In the genomic region with DNA sequence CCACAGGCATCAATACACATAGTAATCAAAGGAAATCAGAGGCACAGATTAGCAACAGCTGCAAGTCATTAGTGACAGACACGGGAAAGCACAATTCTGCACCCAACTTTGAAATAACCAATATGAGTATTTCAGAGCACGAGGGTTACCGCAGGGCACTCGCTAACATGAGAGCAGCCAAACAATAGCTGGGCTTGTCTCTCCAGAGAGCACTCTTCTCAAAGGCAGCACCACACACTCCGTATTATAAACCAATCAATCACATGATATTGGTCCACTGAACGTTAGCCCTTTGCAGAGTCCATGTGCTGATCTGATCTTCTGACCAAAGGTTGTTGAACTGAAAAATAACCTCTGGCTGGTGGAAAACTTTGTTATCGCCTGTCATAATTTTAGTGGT, we compare ENCODE assay signal across 25 cellular contexts.
DNase-seq lines count a peak whose midpoint lies in the region; TF ChIP-seq lines count a peak whose summit lies in the region.
"Had no signal": no experiment of that assay in that cellular context is flagged by ENCODE, and none has a peak within 500 bp of the region (broad histone marks: within the 10 kb centered on the region; RNA-seq: fewer than 3 reads in every experiment).

No MANE protein-coding gene starts in this region.

- H3K27ac ChIP-seq in effector memory CD4-positive, alpha-beta T cell (ENCODE audit: insufficient read depth, low read length, poor library complexity, severe bottlenecking) = no peak overlapping the region
- H3K27ac ChIP-seq in ascending aorta = no peak overlapping the region
- H3K27ac ChIP-seq: RWPE1, spleen, upper lobe of left lung had no signal

- H3K36me3 ChIP-seq in effector memory CD4-positive, alpha-beta T cell (ENCODE audit: control insufficient read depth, insufficient read depth, low read length) = no peaks in the 10 kb centered on the region
- no peaks in the 10 kb centered on the region for H3K36me3 ChIP-seq in ascending aorta
- H3K36me3 ChIP-seq: spleen, upper lobe of left lung had no signal

- H3K4me3 Mint-ChIP-seq in neural crest cell = peak overlapping the region; percentile 32
- H3K4me3 Mint-ChIP-seq: activated CD8-positive, alpha-beta T cell treated with anti-CD3 and anti-CD28 coated beads, Interleukin-2, amount 10 ng/mL, durations not matched to agents 7 days and 5 days; activated naive CD4-positive, alpha-beta T cell treated with anti-CD3 and anti-CD28 coated beads, Interleukin-2, amount 10 ng/mL, durations not matched to agents 7 days and 5 days; activated T-cell treated with anti-CD3 and anti-CD28 coated beads, Interleukin-2, amount 50 U/mL, for 24 hours; CD8-positive, alpha-beta memory T cell; central memory CD8-positive, alpha-beta T cell; naive thymus-derived CD8-positive, alpha-beta T cell; stimulated activated naive CD8-positive, alpha-beta T cell treated with anti-CD3 and anti-CD28 coated beads, Interleukin-15, amount 100 ng/mL, for 72 hours had no signal

- H3K36me3 Mint-ChIP-seq in neural crest cell (ENCODE audit: low read depth) = peaks cover 14% of the 10 kb centered on the region
- H3K36me3 Mint-ChIP-seq: activated naive CD4-positive, alpha-beta T cell treated with anti-CD3 and anti-CD28 coated beads, Interleukin-2, amount 10 ng/mL, durations not matched to agents 7 days and 5 days; naive thymus-derived CD8-positive, alpha-beta T cell had no signal

- TF ChIP-seq CTCF in neural crest cell (conservative IDR thresholded peaks at IDR 0.05) = no peak
- no peak for TF ChIP-seq CTCF in ascending aorta (IDR thresholded peaks at IDR 0.05)

- no peaks in the 10 kb centered on the region for H3K27me3 Mint-ChIP-seq in neural crest cell (ENCODE audit: low read depth)

- H3K9me3 Mint-ChIP-seq in neural crest cell = peaks cover 17% of the 10 kb centered on the region
- H3K9me3 Mint-ChIP-seq: activated naive CD4-positive, alpha-beta T cell treated with anti-CD3 and anti-CD28 coated beads, Interleukin-2, amount 10 ng/mL, durations not matched to agents 7 days and 5 days; activated T-cell treated with anti-CD3 and anti-CD28 coated beads, Interleukin-2, amount 50 U/mL, for 24 hours; CD8-positive, alpha-beta memory T cell; central memory CD8-positive, alpha-beta T cell; stimulated activated naive CD8-positive, alpha-beta T cell treated with anti-CD3 and anti-CD28 coated beads, Interleukin-15, amount 100 ng/mL, for 72 hours had no signal

- H3K27ac Mint-ChIP-seq in neural crest cell (ENCODE audit: unreplicated experiment) = peak overlapping the region; percentile 63
- H3K27ac Mint-ChIP-seq: activated CD8-positive, alpha-beta T cell treated with anti-CD3 and anti-CD28 coated beads, Interleukin-2, amount 10 ng/mL, durations not matched to agents 7 days and 5 days; activated naive CD4-positive, alpha-beta T cell treated with anti-CD3 and anti-CD28 coated beads, Interleukin-2, amount 10 ng/mL, durations not matched to agents 7 days and 5 days; activated T-cell treated with anti-CD3 and anti-CD28 coated beads, Interleukin-2, amount 50 U/mL, for 24 hours; CD8-positive, alpha-beta memory T cell; naive thymus-derived CD8-positive, alpha-beta T cell; stimulated activated naive CD8-positive, alpha-beta T cell treated with anti-CD3 and anti-CD28 coated beads, Interleukin-15, amount 100 ng/mL, for 72 hours had no signal

- peaks cover 70% of the 10 kb centered on the region for H3K4me1 Mint-ChIP-seq in neural crest cell
- H3K4me1 Mint-ChIP-seq: activated naive CD4-positive, alpha-beta T cell treated with anti-CD3 and anti-CD28 coated beads, Interleukin-2, amount 10 ng/mL, durations not matched to agents 7 days and 5 days; CD8-positive, alpha-beta memory T cell; central memory CD8-positive, alpha-beta T cell; naive thymus-derived CD8-positive, alpha-beta T cell; stimulated activated naive CD8-positive, alpha-beta T cell treated with anti-CD3 and anti-CD28 coated beads, Interleukin-15, amount 100 ng/mL, for 72 hours had no signal

- no peaks in the 10 kb centered on the region for H3K9me3 ChIP-seq in effector memory CD4-positive, alpha-beta T cell (ENCODE audit: control insufficient read depth, low read length)
- no peaks in the 10 kb centered on the region for H3K9me3 ChIP-seq in ascending aorta
- H3K9me3 ChIP-seq: upper lobe of left lung had no signal

- H3K4me3 ChIP-seq in effector memory CD4-positive, alpha-beta T cell (ENCODE audit: insufficient read depth, low read depth, low read length, poor library complexity, severe bottlenecking) = no peak overlapping the region
- no peak overlapping the region for H3K4me3 ChIP-seq in ascending aorta
- H3K4me3 ChIP-seq: spleen, upper lobe of left lung had no signal

- no peaks in the 10 kb centered on the region for H3K27me3 ChIP-seq in effector memory CD4-positive, alpha-beta T cell (replicated peaks; ENCODE audit: control insufficient read depth, insufficient read depth, low read length, poor library complexity, severe bottlenecking)
- no peaks in the 10 kb centered on the region for H3K27me3 ChIP-seq in ascending aorta
- H3K27me3 ChIP-seq: upper lobe of left lung had no signal

- no peaks in the 10 kb centered on the region for H3K4me1 ChIP-seq in effector memory CD4-positive, alpha-beta T cell (ENCODE audit: control insufficient read depth, insufficient read depth, low read length, poor library complexity, severe bottlenecking)
- no peaks in the 10 kb centered on the region for H3K4me1 ChIP-seq in ascending aorta
- H3K4me1 ChIP-seq: spleen, upper lobe of left lung had no signal

- in situ Hi-C loops in SK-MEL-5 (cut with HindIII; ENCODE audit: low pct_unique_long_range_greater_than_20kb, low sequenced_read_pairs) = no loop called here

- DNase-seq in Ammon's horn (ENCODE audit: low spot score) (peak; percentile 26), NCI-H1105 treated with DMSO at 0.1 percent for 48 hours (lab: John Stamatoyannopoulos, UW) (peak; percentile 64), SK-MEL-5 (ENCODE audit: low read depth, low spot score) (peak; percentile 97), neural crest cell (ENCODE audit: low read depth, low spot score) (peak; percentile 25), D341Med (ENCODE audit: low spot score) (no peak), ascending aorta (ENCODE audit: low spot score in 2 of 2) (no peak)
- DNase-seq in effector memory CD4-positive, alpha-beta T cell = no peak
- DNase-seq in central memory CD4-positive, alpha-beta T cell = no peak
- DNase-seq: activated CD4-positive, CD25-positive, alpha-beta regulatory T cell; activated CD8-positive, alpha-beta T cell treated with anti-CD3 and anti-CD28 coated beads, Interleukin-2, amount 10 ng/mL, durations not matched to agents 7 days and 5 days; activated naive CD4-positive, alpha-beta T cell treated with anti-CD3 and anti-CD28 coated beads, Interleukin-2, amount 10 ng/mL, durations not matched to agents 7 days and 5 days; activated T-cell treated with anti-CD3 and anti-CD28 coated beads, Interleukin-2, amount 50 U/mL, for 24 hours; CD8-positive, alpha-beta memory T cell; DND-41; H7; KG1; mesendoderm; naive thymus-derived CD8-positive, alpha-beta T cell; NCI-H446; spleen; stimulated activated CD4-positive, alpha-beta T cell treated with anti-CD3 and anti-CD28 coated beads, Interleukin-4, amount 100 ng/mL, for 24 hours; stimulated activated naive CD8-positive, alpha-beta T cell treated with anti-CD3 and anti-CD28 coated beads, Interleukin-15, amount 100 ng/mL, for 72 hours; upper lobe of left lung had no signal

- intact Hi-C loops in ascending aorta (cut with DNase I) = no loop called here

Comparison
In these comparisons a context has a peak if more than half of its experiments do, and no peak if none do; other contexts are left out.
1. DNase-seq: peak in Ammon's horn (single experiment), NCI-H1105 treated with DMSO at 0.1 percent for 48 hours (single experiment), SK-MEL-5 (single experiment) and neural crest cell (single experiment); none in D341Med (single experiment), effector memory CD4-positive, alpha-beta T cell (0 of 3), ascending aorta (0 of 2) and central memory CD4-positive, alpha-beta T cell (single experiment).